8 cellular contexts compared by ENCODE assay signal in genomic region chr11:122983438-122984185, GRCh38. TPM values are rescaled to one million over a fixed set of nuclear protein-coding genes. Genes with fewer than 3 reads are reported as not detected.
DNase-seq lines count a peak whose midpoint lies in the region; ATAC-seq, FAIRE-seq and TF ChIP-seq lines count a peak whose summit lies in the region.

No MANE protein-coding gene starts in this region.

- no peak for TF ChIP-seq RAD21 in K562 (CRISPR knock-in tag; conservative IDR thresholded peaks at IDR 0.05 in 1 of 2, IDR thresholded peaks at IDR 0.05 in 1 of 2)

- H3K4me1 ChIP-seq in K562 (replicated peaks in 1 of 2; ENCODE audit: control insufficient read depth in 2 of 2, insufficient read depth in 2 of 2, low read length in 2 of 2), result peaks cover 0 to 9% of the 10 kb centered on the region in 2 experiments; a peak in 1 of 5 replicates
- no peaks in the 10 kb centered on the region for H3K4me1 ChIP-seq in mucosa of rectum (ENCODE audit: control insufficient read depth in 2 of 2, insufficient read depth in 2 of 2, low read length in 2 of 2)

- H3K36me3 Mint-ChIP-seq in stimulated activated naive CD8-positive, alpha-beta T cell treated with anti-CD3 and anti-CD28 coated beads, Interleukin-15, Interleukin-2, amounts not matched to agents 100 ng/mL and 50 ng/mL, for 24 hours (ENCODE audit: low read depth), result no peaks in the 10 kb centered on the region

- H3K27ac ChIP-seq in K562 (ENCODE audit: extremely low read depth, low read depth, low read length) (no peak overlapping the region), mucosa of rectum (ENCODE audit: low read depth in 2 of 2, low read length in 2 of 2) (no peak overlapping the region)

- POLR2A ChIA-PET in K562 (lab: Yijun Ruan, JAX), result no interaction called here

- H3K79me2 ChIP-seq in K562 (ENCODE audit: control insufficient read depth, insufficient read depth, low read length), result no peaks in the 10 kb centered on the region

- H3K4me1 Mint-ChIP-seq in stimulated activated naive CD8-positive, alpha-beta T cell treated with anti-CD3 and anti-CD28 coated beads, Interleukin-15, Interleukin-2, amounts not matched to agents 100 ng/mL and 50 ng/mL, for 24 hours (ENCODE audit: low read depth), result peaks cover 21% of the 10 kb centered on the region

- H3K27me3 ChIP-seq in K562 (ENCODE audit: control insufficient read depth in 2 of 2, insufficient read depth in 2 of 2, low read length in 2 of 2) (peaks cover 6 to 39% of the 10 kb centered on the region in 2 experiments; a peak in 4 of 5 replicates), mucosa of rectum (ENCODE audit: control insufficient read depth in 2 of 2, insufficient read depth in 2 of 2, low read length in 2 of 2) (peaks cover 57 to 62% of the 10 kb centered on the region in 2 donors)

- no TSS peak for BruUV-seq in K562 (replicated peaks; lab: Mats Ljungman, UMichigan)

- H3K9me3 Mint-ChIP-seq in stimulated activated naive CD8-positive, alpha-beta T cell treated with anti-CD3 and anti-CD28 coated beads, Interleukin-15, Interleukin-2, amounts not matched to agents 100 ng/mL and 50 ng/mL, for 24 hours, result no peaks in the 10 kb centered on the region

- DNase-seq in stimulated activated naive CD8-positive, alpha-beta T cell treated with anti-CD3 and anti-CD28 coated beads, Interleukin-15, Interleukin-2, amounts not matched to agents 100 U/mL and 50 U/mL, for 24 hours, result no peak
- DNase-seq in K562 (ENCODE audit: extremely low read depth in 1 of 4, low spot score in 3 of 4) (no peak), Kasumi-1 (lab: John Stamatoyannopoulos, UW) (no peak), ecto neural progenitor cell (ENCODE audit: low spot score) (no peak)

- no peaks in the 10 kb centered on the region for H3K36me3 ChIP-seq in K562 (ENCODE audit: control insufficient read depth, insufficient read depth, low read length)
- H3K36me3 ChIP-seq in mucosa of rectum (ENCODE audit: control insufficient read depth in 2 of 2, insufficient read depth in 2 of 2, low read length in 2 of 2), result no peaks in the 10 kb centered on the region

- H2AFZ ChIP-seq in K562 (ENCODE audit: low read depth, low read length), result no peak overlapping the region

- under 1% methylated on average over 20 of the region's 26 CpGs for WGBS in K562 (ENCODE audit: insufficient coverage, low coverage, missing lambda C conversion rate)

- in situ Hi-C loops in K562 (cut with MboI), result no loop called here

- no peaks in the 10 kb centered on the region for H3K9me1 ChIP-seq in K562 (ENCODE audit: control insufficient read depth, insufficient read depth, low read length)

- intact Hi-C loops in K562 (cut with micrococcal nuclease), result no loop called here

- peaks cover 80% of the 10 kb centered on the region for H3K27me3 Mint-ChIP-seq in stimulated activated naive CD8-positive, alpha-beta T cell treated with anti-CD3 and anti-CD28 coated beads, Interleukin-15, Interleukin-2, amounts not matched to agents 100 ng/mL and 50 ng/mL, for 24 hours

- no peak for TF ChIP-seq POLR2A in K562 (conservative IDR thresholded peaks at IDR 0.05)

- peaks cover 6% of the 10 kb centered on the region; the same call in 1 of the 2 replicates for H4K20me1 ChIP-seq in K562 (replicated peaks; ENCODE audit: control insufficient read depth, insufficient read depth, low read length)

- H3K4me3 Mint-ChIP-seq in stimulated activated naive CD8-positive, alpha-beta T cell treated with anti-CD3 and anti-CD28 coated beads, Interleukin-15, Interleukin-2, amounts not matched to agents 100 ng/mL and 50 ng/mL, for 24 hours, result peak overlapping the region; percentile 87

- TF ChIP-seq CTCF in K562 (IDR thresholded peaks at IDR 0.05 in 2 of 3, conservative IDR thresholded peaks at IDR 0.05 in 1 of 3; ENCODE audit: insufficient read depth in 2 of 3, low read depth in 1 of 3, low read length in 3 of 3), result no peak

- H3K4me2 ChIP-seq in K562 (ENCODE audit: insufficient read depth, low read length), result no peak overlapping the region

- CTCF ChIA-PET in K562 (lab: Yijun Ruan, JAX; ENCODE audit: low intra/inter-chr PET ratio), result no interaction called here

- TF ChIP-seq EP300 in K562 (IDR thresholded peaks at IDR 0.05; ENCODE audit: low read length), result no peak

- no peak overlapping the region for H3K27ac Mint-ChIP-seq in stimulated activated naive CD8-positive, alpha-beta T cell treated with anti-CD3 and anti-CD28 coated beads, Interleukin-15, Interleukin-2, amounts not matched to agents 100 ng/mL and 50 ng/mL, for 24 hours

- ATAC-seq in stimulated activated naive CD8-positive, alpha-beta T cell treated with anti-CD3 and anti-CD28 coated beads, Interleukin-15, Interleukin-2, amounts not matched to agents 100 U/mL and 50 U/mL, for 24 hours, result no peak
- ATAC-seq in K562 (no peak), GM21825 (IDR thresholded peaks at IDR 0.05; ENCODE audit: unreplicated experiment) (no peak), HG03442 (IDR thresholded peaks at IDR 0.05; ENCODE audit: unreplicated experiment) (no peak)

- FAIRE-seq in K562 (lab: Jason Lieb, UNC), result no peak

- H3K4me3 ChIP-seq in K562 (no peak overlapping the region), mucosa of rectum (ENCODE audit: low read length in 2 of 2) (peak overlapping the region; percentile 42 to 58)

- no peak overlapping the region for H3K9ac ChIP-seq in K562 (ENCODE audit: insufficient read depth in 1 of 2, low read depth in 2 of 2, low read length in 2 of 2)
- H3K9ac ChIP-seq in mucosa of rectum (ENCODE audit: low read depth in 1 of 2, low read length in 2 of 2), result no peak overlapping the region

- H3K9me3 ChIP-seq in K562 (replicated peaks; ENCODE audit: control insufficient read depth, insufficient read depth, low read depth, low read length) (no peaks in the 10 kb centered on the region), mucosa of rectum (ENCODE audit: control insufficient read depth in 2 of 2, low read length in 2 of 2) (peaks cover 0 to 3% of the 10 kb centered on the region in 2 donors)

TF ChIP-seq in K562, 482 proteins besides CTCF, POLR2A, EP300 and RAD21:
- TF ChIP-seq ZNF512 (tag; IDR thresholded peaks at IDR 0.05) (peak; percentile 25; the same call in 1 of the 2 replicates), ADNP (tag; IDR thresholded peaks at IDR 0.05) (no peak), DIDO1 (tag; IDR thresholded peaks at IDR 0.05; ENCODE audit: low read depth) (no peak)

RNA-seq across cellular contexts. Expression of gene BSX, which starts 2.0 kb away (rescaled TPM):
- not detected in 2 replicates for total RNA-seq in K562 (2011; cell fraction: chromatin; rRNA removed; ENCODE audit: low replicate concordance)
- not detected in 2 replicates for total RNA-seq in K562 (2011; cell fraction: nucleolus; rRNA removed)
- not detected in 2 replicates for total RNA-seq in K562 (2011; cell fraction: nucleoplasm; rRNA removed)
- total RNA-seq in K562 (2014; rRNA removed), result not detected in 2 replicates
- not detected in 2 replicates for total RNA-seq in K562 (2014; rRNA removed; fragmentation: Illumina TruSeq; extraction: Trizol)
- not detected in 2 replicates for total RNA-seq in K562 (2015; rRNA removed; fragmentation: Illumina TruSeq; extraction: Trizol)
- total RNA-seq in K562 (2021), result not detected in 2 replicates
- not detected in 2 replicates for polyA plus RNA-seq in K562 (2011; rRNA removed)
- polyA plus RNA-seq in K562 (2011; cell fraction: cytosol; rRNA removed), result not detected in 2 replicates
- not detected in 2 replicates for polyA plus RNA-seq in K562 (2011; cell fraction: nucleus; rRNA removed)
- polyA plus RNA-seq in K562 (2012), result not detected in 2 replicates
- polyA plus RNA-seq in K562 (2014; fragmentation: Illumina TruSeq; extraction: Trizol), result not detected in 2 replicates
- polyA plus RNA-seq in K562 (2014; fragmentation: Nextera tagmentation; extraction: Ambion mirVana), result not detected
- not detected in 2 replicates for polyA plus RNA-seq in K562 (2014; rRNA removed)
- polyA minus RNA-seq in K562 (2011; rRNA and poly(A)+ RNA removed), result not detected in 2 replicates
- polyA minus RNA-seq in K562 (2011; cell fraction: cytosol; rRNA and poly(A)+ RNA removed), result not detected in 2 replicates
- not detected in 2 replicates for polyA minus RNA-seq in K562 (2011; cell fraction: nucleus; rRNA and poly(A)+ RNA removed)
